In genomic region chr9:87065981-87066380, GRCh38 we compare ENCODE assay signal across 23 cellular contexts.
DNase-seq lines count a peak whose midpoint lies in the region; ATAC-seq and TF ChIP-seq lines count a peak whose summit lies in the region.
"Had no signal": no experiment of that assay in that cellular context is flagged by ENCODE, and none has a peak within 500 bp of the region (broad histone marks: within the 10 kb centered on the region; RNA-seq: fewer than 3 reads in every experiment).

No MANE protein-coding gene starts in this region.

- DNase-seq in GM23248 (peak; percentile 73), astrocyte of the hippocampus (ENCODE audit: low read depth, low spot score) (peak; percentile 9), myocyte (ENCODE audit: low read depth) (peak; percentile 69), left colon (no peak), mesothelial cell of epicardium (ENCODE audit: low spot score in 2 of 2, unreplicated experiment in 2 of 2) (no peak), T-helper 17 cell (no peak)
- no peak for DNase-seq in activated T-cell treated with anti-CD3 and anti-CD28 coated beads, Interleukin-2, amount 50 U/mL, for 4 hours
- DNase-seq: ACHN; BE2C; CD4-positive, CD25-positive, alpha-beta regulatory T cell; COR-L47; DMS 273 treated with DMSO at 0.1 percent for 48 hours; DND-41; KBM-7; NCI-H1417; NCI-H187; NCI-H2107; NCI-H510A treated with DMSO at 0.1 percent for 48 hours; NCI-H82; OCI-M1; SHP77 treated with DMSO at 0.1 percent for 48 hours; SK-N-SH had no signal

- H3K9me2 ChIP-seq in GM23248 (ENCODE audit: insufficient read depth) = peaks cover 3% of the 10 kb centered on the region; the same call in 1 of the 2 replicates
- H3K9me2 ChIP-seq: SK-N-SH had no signal

- no peak for TF ChIP-seq CTCF in mesothelial cell of epicardium (IDR thresholded peaks at IDR 0.05; ENCODE audit: unreplicated experiment)

- ATAC-seq in activated T-cell treated with anti-CD3 and anti-CD28 coated beads, Interleukin-2, amount 50 U/mL, for 4 hours = no peak
- no peak for ATAC-seq in left colon
- ATAC-seq in T-helper 17 cell = no peak
- ATAC-seq: HepG2 had no signal

- no peak overlapping the region for H3K27ac Mint-ChIP-seq in mesothelial cell of epicardium
- H3K27ac Mint-ChIP-seq in T-helper 17 cell = no peak overlapping the region
- H3K27ac Mint-ChIP-seq: CD4-positive, CD25-positive, alpha-beta regulatory T cell had no signal

- peak overlapping the region; percentile 27 for H3K4me2 ChIP-seq in GM23248 (ENCODE audit: unreplicated experiment)
- H3K4me2 ChIP-seq: SK-N-SH had no signal

- H3K4me3 ChIP-seq in GM23248 = no peak overlapping the region

- H3K4me1 Mint-ChIP-seq in activated T-cell treated with anti-CD3 and anti-CD28 coated beads, Interleukin-2, amount 50 U/mL, for 4 hours (ENCODE audit: low read depth) = no peaks in the 10 kb centered on the region
- H3K4me1 Mint-ChIP-seq in mesothelial cell of epicardium (peaks cover 34% of the 10 kb centered on the region), T-helper 17 cell (no peaks in the 10 kb centered on the region)
- H3K4me1 Mint-ChIP-seq: CD4-positive, CD25-positive, alpha-beta regulatory T cell had no signal

- H3K4me3 Mint-ChIP-seq in activated T-cell treated with anti-CD3 and anti-CD28 coated beads, Interleukin-2, amount 50 U/mL, for 4 hours = no peak overlapping the region
- no peak overlapping the region for H3K4me3 Mint-ChIP-seq in mesothelial cell of epicardium
- no peak overlapping the region for H3K4me3 Mint-ChIP-seq in T-helper 17 cell
- H3K4me3 Mint-ChIP-seq: CD4-positive, CD25-positive, alpha-beta regulatory T cell had no signal

- no peaks in the 10 kb centered on the region for H3K9me3 Mint-ChIP-seq in activated T-cell treated with anti-CD3 and anti-CD28 coated beads, Interleukin-2, amount 50 U/mL, for 4 hours
- no peaks in the 10 kb centered on the region for H3K9me3 Mint-ChIP-seq in mesothelial cell of epicardium
- H3K9me3 Mint-ChIP-seq: CD4-positive, CD25-positive, alpha-beta regulatory T cell had no signal

- in situ Hi-C loops in GM23248 (cut with MboI) = no loop called here

- H3K36me3 Mint-ChIP-seq in activated T-cell treated with anti-CD3 and anti-CD28 coated beads, Interleukin-2, amount 50 U/mL, for 4 hours (ENCODE audit: insufficient read depth) = no peaks in the 10 kb centered on the region
- no peaks in the 10 kb centered on the region for H3K36me3 Mint-ChIP-seq in mesothelial cell of epicardium
- H3K36me3 Mint-ChIP-seq in T-helper 17 cell (ENCODE audit: low read depth) = peaks cover 2% of the 10 kb centered on the region
- H3K36me3 Mint-ChIP-seq: CD4-positive, CD25-positive, alpha-beta regulatory T cell had no signal

- H3K9ac ChIP-seq in GM23248 = no peak overlapping the region
- H3K9ac ChIP-seq: SK-N-SH had no signal

- no peaks in the 10 kb centered on the region for H4K20me1 ChIP-seq in GM23248 (ENCODE audit: insufficient read depth)

- H3K36me3 ChIP-seq in GM23248 (ENCODE audit: low read depth) = no peaks in the 10 kb centered on the region
- H3K36me3 ChIP-seq: BE2C had no signal

- no peaks in the 10 kb centered on the region for H3K9me3 ChIP-seq in GM23248 (ENCODE audit: low read depth)
- H3K9me3 ChIP-seq in T-helper 17 cell (ENCODE audit: control insufficient read depth, low read length, poor library complexity, severe bottlenecking) = no peaks in the 10 kb centered on the region
- H3K9me3 ChIP-seq: BE2C, SK-N-SH had no signal

- H3K4me1 ChIP-seq in GM23248 (ENCODE audit: insufficient read depth) = peaks cover 67% of the 10 kb centered on the region
- H3K4me1 ChIP-seq: BE2C had no signal

- intact Hi-C loops in left colon (cut with DNase I, micrococcal nuclease) = no loop called here

- 14 to 19% methylated on average over 4 of the region's 4 CpGs for WGBS in GM23248 (ENCODE audit: low coverage in 1 of 2, low lambda C conversion rate in 2 of 2, missing lambda C conversion rate in 2 of 2), 2 experiments

- no peak overlapping the region for H3K27ac ChIP-seq in GM23248

- H3K27me3 ChIP-seq in GM23248 (replicated peaks; ENCODE audit: insufficient read depth) = no peaks in the 10 kb centered on the region
- H3K27me3 ChIP-seq: BE2C had no signal

- H3K79me2 ChIP-seq in GM23248 (ENCODE audit: insufficient read depth) = no peaks in the 10 kb centered on the region

- H3K27me3 Mint-ChIP-seq in activated T-cell treated with anti-CD3 and anti-CD28 coated beads, Interleukin-2, amount 50 U/mL, for 4 hours (ENCODE audit: low read depth) = peaks cover under 1% of the 10 kb centered on the region
- no peaks in the 10 kb centered on the region for H3K27me3 Mint-ChIP-seq in mesothelial cell of epicardium (ENCODE audit: low read depth)
- peaks cover 17% of the 10 kb centered on the region for H3K27me3 Mint-ChIP-seq in T-helper 17 cell
- H3K27me3 Mint-ChIP-seq: CD4-positive, CD25-positive, alpha-beta regulatory T cell had no signal

- H3F3A ChIP-seq in GM23248 (ENCODE audit: insufficient read depth) = peaks cover 73% of the 10 kb centered on the region

- H2AFZ ChIP-seq in GM23248 = peak overlapping the region; percentile 47

Comparison
In these comparisons a context has a peak if more than half of its experiments do, and no peak if none do; other contexts are left out.
1. DNase-seq: peak in GM23248 (single experiment), astrocyte of the hippocampus (single experiment) and myocyte (single experiment); none in activated T-cell treated with anti-CD3 and anti-CD28 coated beads, Interleukin-2, amount 50 U/mL, for 4 hours (single experiment), left colon (0 of 2), mesothelial cell of epicardium (0 of 2) and T-helper 17 cell (0 of 3).